ENCODE assay signal across 18 cellular contexts in genomic region chr3:13618836-13619235, GRCh38.
DNase-seq lines count a peak whose midpoint lies in the region; ATAC-seq, FAIRE-seq and TF ChIP-seq lines count a peak whose summit lies in the region.
"Had no signal": no experiment of that assay in that cellular context is flagged by ENCODE, and none has a peak within 500 bp of the region (broad histone marks: within the 10 kb centered on the region; RNA-seq: fewer than 3 reads in every experiment).

No MANE protein-coding gene starts in this region.

- H2BK5ac ChIP-seq in IMR-90 (ENCODE audit: low read depth, low read length, poor library complexity, severe bottlenecking) = no peak overlapping the region
- no peak overlapping the region for H2BK5ac ChIP-seq in neuronal stem cell (ENCODE audit: low read length)

- H3K4me3 ChIP-seq in IMR-90 (ENCODE audit: insufficient read depth, low read depth, low read length) (no peak overlapping the region), kidney (ENCODE audit: low read length in 2 of 2) (no peak overlapping the region), neuronal stem cell (ENCODE audit: low read length in 2 of 2) (no peak overlapping the region)
- H3K4me3 ChIP-seq: GM23338, HAP-1 had no signal

- TF ChIP-seq POLR2A in IMR-90 (IDR thresholded peaks at IDR 0.05; ENCODE audit: low read depth, low read length) = no peak

- H3K23ac ChIP-seq in IMR-90 (ENCODE audit: low read depth, low read length) = no peak overlapping the region
- no peak overlapping the region for H3K23ac ChIP-seq in neuronal stem cell (ENCODE audit: low read depth, low read length, poor library complexity)

- intact Hi-C loops in IMR-90 (cut with micrococcal nuclease) = no loop called here
- intact Hi-C loops in kidney (cut with DNase I) = no loop called here

- no peak for ATAC-seq in IMR-90 (ENCODE audit: low read depth)
- ATAC-seq: GM23338 had no signal

- H3K36me3 ChIP-seq in IMR-90 (ENCODE audit: control insufficient read depth, insufficient read depth, low read length) (no peaks in the 10 kb centered on the region), kidney (ENCODE audit: control insufficient read depth in 1 of 2, insufficient read depth in 2 of 2, low read length in 2 of 2) (no peaks in the 10 kb centered on the region), neuronal stem cell (replicated peaks in 1 of 2; ENCODE audit: control insufficient read depth in 2 of 2, insufficient read depth in 2 of 2, low read length in 2 of 2) (no peaks in the 10 kb centered on the region)
- H3K36me3 ChIP-seq: HAP-1 had no signal

- H3K27me3 ChIP-seq in IMR-90 (ENCODE audit: control insufficient read depth, insufficient read depth, low read length) (no peaks in the 10 kb centered on the region), neuronal stem cell (ENCODE audit: control insufficient read depth in 3 of 3, insufficient read depth in 3 of 3, low read depth in 1 of 3, low read length in 3 of 3) (no peaks in the 10 kb centered on the region)

- no peak overlapping the region for H3K27ac ChIP-seq in IMR-90 (ENCODE audit: insufficient read depth, low read length)
- H3K27ac ChIP-seq in kidney (ENCODE audit: low read depth in 2 of 2, low read length in 2 of 2) = no peak overlapping the region
- no peak overlapping the region for H3K27ac ChIP-seq in neuronal stem cell (replicated peaks; ENCODE audit: low read length)

- no peak overlapping the region for H2AK5ac ChIP-seq in IMR-90 (ENCODE audit: low read depth, low read length)
- peak overlapping the region; percentile 12 for H2AK5ac ChIP-seq in neuronal stem cell (ENCODE audit: low read depth, low read length)

- TF ChIP-seq CTCF in IMR-90 (conservative IDR thresholded peaks at IDR 0.05; ENCODE audit: low read depth, low read length) = no peak
- TF ChIP-seq CTCF in kidney (IDR thresholded peaks at IDR 0.05; ENCODE audit: borderline replicate concordance, extremely low read depth, insufficient read depth) = no peak

- H2BK12ac ChIP-seq in neuronal stem cell (ENCODE audit: low read length) = no peak overlapping the region

- H3K4ac ChIP-seq in IMR-90 (ENCODE audit: low read depth, low read length) (no peak overlapping the region), neuronal stem cell (ENCODE audit: low read length) (no peak overlapping the region)

- no peaks in the 10 kb centered on the region for H3K9me1 ChIP-seq in IMR-90 (ENCODE audit: insufficient read depth, low read length)

- H2AFZ ChIP-seq in IMR-90 (replicated peaks; ENCODE audit: low read length, poor library complexity) (no peak overlapping the region), neuronal stem cell (ENCODE audit: low read length) (no peak overlapping the region)
- H2AFZ ChIP-seq: GM23338 had no signal

- H3K14ac ChIP-seq in IMR-90 (replicated peaks; ENCODE audit: low read depth, low read length) (no peak overlapping the region), neuronal stem cell (ENCODE audit: low read length) (no peak overlapping the region)

- H4K91ac ChIP-seq in IMR-90 (ENCODE audit: insufficient read depth, low read depth, low read length) (no peak overlapping the region), neuronal stem cell (ENCODE audit: low read depth, low read length, poor library complexity) (no peak overlapping the region)

- H3K9ac ChIP-seq in IMR-90 (ENCODE audit: low read depth, low read length) (no peak overlapping the region), kidney (ENCODE audit: low read length in 2 of 2) (no peak overlapping the region), neuronal stem cell (ENCODE audit: low read depth, low read length, poor library complexity) (no peak overlapping the region)

- H3K4me1 ChIP-seq in IMR-90 (ENCODE audit: control insufficient read depth, insufficient read depth, low read length) = peaks cover 2% of the 10 kb centered on the region; the same call in 1 of the 2 replicates
- H3K4me1 ChIP-seq in kidney (ENCODE audit: control insufficient read depth in 1 of 2, insufficient read depth in 1 of 2, low read depth in 1 of 2, low read length in 2 of 2) = no peaks in the 10 kb centered on the region
- peaks cover 10 to 20% of the 10 kb centered on the region in 2 donors for H3K4me1 ChIP-seq in neuronal stem cell (ENCODE audit: control insufficient read depth in 2 of 2, insufficient read depth in 1 of 2, low read depth in 1 of 2, low read length in 2 of 2)
- H3K4me1 ChIP-seq: HAP-1 had no signal

- POLR2A ChIA-PET in IMR-90 (lab: Charles Lee; ENCODE audit: unreplicated experiment) = no interaction called here

- H2BK120ac ChIP-seq in IMR-90 (ENCODE audit: low read depth, low read length) (no peak overlapping the region), neuronal stem cell (ENCODE audit: low read depth, low read length) (no peak overlapping the region)

- WGBS in IMR-90 (ENCODE audit: extremely low coverage in 2 of 2, insufficient read length in 1 of 2), 2 experiments = 100% methylated on average over 1 of the region's 3 CpGs; no CpG with 5 or more reads in 1 of the 2 experiments
- no CpG with 5 or more reads among the region's 3 CpGs for WGBS in neuronal stem cell (ENCODE audit: extremely low coverage in 2 of 2, insufficient read length in 2 of 2, insufficient replicate concordance in 1 of 2), 2 donors

- no peaks in the 10 kb centered on the region for H4K20me1 ChIP-seq in IMR-90 (ENCODE audit: insufficient read depth, low read length)

- H2BK20ac ChIP-seq in IMR-90 (ENCODE audit: low read depth, low read length) = no peak overlapping the region

- CTCF ChIA-PET in IMR-90 (lab: Yijun Ruan, JAX) = no interaction called here

- BruUV-seq in IMR-90 (replicated peaks; lab: Mats Ljungman, UMichigan) = no TSS peak

- H4K8ac ChIP-seq in IMR-90 (ENCODE audit: low read depth in 2 of 2, low read length in 2 of 2) (no peak overlapping the region), neuronal stem cell (ENCODE audit: low read depth, low read length) (no peak overlapping the region)

- no peak overlapping the region for H4K5ac ChIP-seq in IMR-90 (ENCODE audit: low read depth, low read length)

- dilution Hi-C loops in IMR-90 (cut with HindIII; ENCODE audit: low sequenced_read_pairs, unreplicated experiment) = no loop called here

- no peak for DNase-seq in IMR-90
- DNase-seq in kidney = peak; percentile 35
- DNase-seq in neuronal stem cell (ENCODE audit: low spot score) = no peak
- DNase-seq in HT-29 (ENCODE audit: low spot score) = no peak
- no peak for DNase-seq in stimulated activated CD4-positive, alpha-beta T cell treated with anti-CD3 and anti-CD28 coated beads, Interleukin-4, amount 100 ng/mL, for 24 hours
- DNase-seq in SK-N-DZ (ENCODE audit: low spot score) = no peak
- DNase-seq: C1 segment of cervical spinal cord; Calu3; CD4-positive, alpha-beta memory T cell; COR-L47; DMS53; DMS79 treated with DMSO at 0.1 percent for 48 hours; GF-D8; HFFc6 had no signal

- TF ChIP-seq RAD21 in IMR-90 (IDR thresholded peaks at IDR 0.05; ENCODE audit: low read length) = no peak

- H2AK9ac ChIP-seq in IMR-90 (replicated peaks; ENCODE audit: low read depth, low read length, poor library complexity) = peak overlapping the region; percentile 81

- H3K4me2 ChIP-seq in IMR-90 (ENCODE audit: low read depth, low read length) (no peak overlapping the region), neuronal stem cell (ENCODE audit: insufficient read depth, low read length, poor library complexity, severe bottlenecking) (no peak overlapping the region)
- H3K4me2 ChIP-seq: GM23338 had no signal

- no peak for FAIRE-seq in kidney (lab: Jason Lieb, UNC)
- FAIRE-seq: GM12891, GM18507 had no signal

- H2BK15ac ChIP-seq in IMR-90 (ENCODE audit: low read depth, low read length) (no peak overlapping the region), neuronal stem cell (ENCODE audit: low read length) (no peak overlapping the region)

- no peak overlapping the region for H3K56ac ChIP-seq in IMR-90 (ENCODE audit: extremely low read depth, insufficient read depth, low read length)

- H3K9me3 ChIP-seq in IMR-90 (ENCODE audit: control insufficient read depth, insufficient read depth, low read length) (no peaks in the 10 kb centered on the region), kidney (ENCODE audit: control insufficient read depth in 1 of 2, low read length in 2 of 2) (no peaks in the 10 kb centered on the region), neuronal stem cell (replicated peaks in 1 of 2; ENCODE audit: control insufficient read depth in 2 of 2, insufficient read depth in 1 of 2, low read depth in 1 of 2, low read length in 2 of 2) (no peaks in the 10 kb centered on the region)
- H3K9me3 ChIP-seq: HAP-1 had no signal

- H3K18ac ChIP-seq in IMR-90 (ENCODE audit: low read depth, low read length) (no peak overlapping the region), neuronal stem cell (ENCODE audit: low read length) (peak overlapping the region; percentile 73)

- H3K79me1 ChIP-seq in IMR-90 (ENCODE audit: low read depth in 1 of 2, low read length in 2 of 2) (no peaks in the 10 kb centered on the region), neuronal stem cell (ENCODE audit: low read depth, low read length) (no peaks in the 10 kb centered on the region)

- in situ Hi-C loops in IMR-90 (cut with MboI; ENCODE audit: low sequenced_read_pairs) = no loop called here

TF ChIP-seq in IMR-90, 13 proteins besides CTCF, POLR2A, EP300 and RAD21 (continues in another document):
- TF ChIP-seq RFX5 (IDR thresholded peaks at IDR 0.05; ENCODE audit: low read depth, low read length) (no peak), NFE2L2 (IDR thresholded peaks at IDR 0.05; ENCODE audit: low read depth, low read length) (no peak), USF2 (IDR thresholded peaks at IDR 0.05; ENCODE audit: low read depth, low read length) (no peak), CHD1 (IDR thresholded peaks at IDR 0.05; ENCODE audit: low read depth, low read length) (no peak), SMC3 (IDR thresholded peaks at IDR 0.05; ENCODE audit: low read depth, low read length) (no peak), ELK1 (IDR thresholded peaks at IDR 0.05; ENCODE audit: borderline replicate concordance, low read depth, low read length) (no peak), MAZ (IDR thresholded peaks at IDR 0.05; ENCODE audit: borderline replicate concordance, low read depth, low read length) (no peak)
